Comparison of ENCODE assay signal across 8 cellular contexts in the genomic region with DNA sequence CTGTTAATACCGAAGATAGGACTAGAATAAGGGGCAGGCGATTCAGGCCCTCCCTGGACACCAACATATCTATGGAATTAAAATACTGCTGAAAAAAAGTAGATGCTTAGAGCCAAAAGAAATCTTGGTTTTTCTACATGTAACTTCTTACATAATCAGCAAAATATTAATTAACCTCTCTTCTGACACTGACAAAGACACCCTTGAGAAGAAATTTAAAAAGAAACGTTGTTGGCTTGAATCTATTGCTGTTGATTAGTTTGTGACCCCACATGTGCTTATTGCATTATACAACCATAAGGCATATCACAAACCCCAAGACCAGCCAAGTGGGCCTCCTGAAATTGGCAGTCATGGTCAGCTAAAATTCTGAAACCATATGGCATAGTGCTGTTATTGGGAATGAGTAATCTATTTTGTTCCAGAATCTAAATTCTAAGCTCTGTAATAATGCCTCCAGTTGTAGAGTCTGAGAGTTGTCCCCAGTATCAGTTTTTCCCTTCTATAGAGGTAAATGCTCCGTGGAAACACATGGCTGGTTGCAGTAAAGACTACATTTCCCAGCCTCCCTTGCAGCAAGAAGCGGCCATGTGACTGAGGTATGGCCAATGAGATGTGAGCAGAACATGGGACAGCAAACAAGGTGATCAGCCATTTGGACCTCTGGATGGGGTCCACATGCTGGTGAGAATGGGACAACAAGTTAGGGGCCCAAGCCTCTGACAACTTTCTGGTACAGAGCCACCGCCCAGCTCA. TPM values are rescaled to one million over a fixed set of nuclear protein-coding genes. Genes with fewer than 3 reads are reported as not detected.
DNase-seq lines count a peak whose midpoint lies in the region; ATAC-seq, FAIRE-seq and TF ChIP-seq lines count a peak whose summit lies in the region.

No MANE protein-coding gene starts in this region.

- no peak for FAIRE-seq in GM12891 (lab: Jason Lieb, UNC)

- H3K27me3 ChIP-seq in left lung (no peaks in the 10 kb centered on the region), suprapubic skin (no peaks in the 10 kb centered on the region)

- DNase-seq in NCI-H2107 treated with DMSO at 0.1 percent for 48 hours (lab: John Stamatoyannopoulos, UW; ENCODE audit: unreplicated experiment) (peak; percentile 3), NCI-H2107 (lab: John Stamatoyannopoulos, UW) (no peak), NCI-H2227 treated with DMSO at 0.1 percent for 48 hours (lab: John Stamatoyannopoulos, UW) (peak; percentile 16), left lung (no peak), suprapubic skin (ENCODE audit: low spot score in 2 of 2) (no peak), GM12891 (ENCODE audit: insufficient read length, low spot score) (no peak)
- peak; percentile 21 for DNase-seq in activated naive CD4-positive, alpha-beta T cell treated with anti-CD3 and anti-CD28 coated beads, Interleukin-2, amount 50 U/mL, for 16 hours

- H3K36me3 ChIP-seq in left lung: no peaks in the 10 kb centered on the region
- H3K36me3 ChIP-seq in suprapubic skin: no peaks in the 10 kb centered on the region

- ATAC-seq in left lung (peak; percentile 29), HG02840 (IDR thresholded peaks at IDR 0.05; ENCODE audit: low FRiP score, unreplicated experiment) (no peak)

- 81% methylated on average over 6 of the region's 6 CpGs for WGBS in suprapubic skin

- H3K9me3 ChIP-seq in left lung (no peaks in the 10 kb centered on the region), suprapubic skin (no peaks in the 10 kb centered on the region)

- intact Hi-C loops in left lung (cut with DNase I): no loop called here

- H3K4me3 ChIP-seq in left lung (no peak overlapping the region), suprapubic skin (no peak overlapping the region)

- TF ChIP-seq EP300 in suprapubic skin (IDR thresholded peaks at IDR 0.05): no peak

- TF ChIP-seq POLR2A in suprapubic skin (IDR thresholded peaks at IDR 0.05) (no peak), GM12891 (IDR thresholded peaks at IDR 0.05; ENCODE audit: low read depth, low read length) (no peak)

- H3K27ac ChIP-seq in left lung (no peak overlapping the region), suprapubic skin (no peak overlapping the region)

- H3K4me1 ChIP-seq in left lung: peaks cover 0 to 28% of the 10 kb centered on the region in 2 donors
- peaks cover 12% of the 10 kb centered on the region for H3K4me1 ChIP-seq in suprapubic skin

- no peak for TF ChIP-seq CTCF in left lung (IDR thresholded peaks at IDR 0.05)
- no peak for TF ChIP-seq CTCF in suprapubic skin (IDR thresholded peaks at IDR 0.05)

TF ChIP-seq in GM12891, 5 proteins besides CTCF, POLR2A, EP300 and RAD21:
- TF ChIP-seq SPI1 (IDR thresholded peaks at IDR 0.05; ENCODE audit: low read depth, low read length) (no peak), POU2F2 (IDR thresholded peaks at IDR 0.05; ENCODE audit: low read depth, low read length) (no peak), POLR2AphosphoS5 (IDR thresholded peaks at IDR 0.05; ENCODE audit: low read depth, low read length) (no peak), TAF1 (IDR thresholded peaks at IDR 0.05; ENCODE audit: low read depth, low read length) (no peak)

RNA-seq across cellular contexts. Expression of a gene that starts 42.4 kb away (rescaled TPM):
- 10 to 100 TPM; 70.7 to 98.6 TPM for total RNA-seq in left lung
- 10 to 100 TPM; 33.4 to 40.9 (median 36.2) TPM for total RNA-seq in suprapubic skin
- polyA plus RNA-seq in GM12891 (2012; ENCODE audit: low read depth, missing spikeins): 34.6 TPM

Comparison
In these comparisons a context has a peak if more than half of its experiments do, and no peak if none do; other contexts are left out.
1. DNase-seq: peak in NCI-H2107 treated with DMSO at 0.1 percent for 48 hours (single experiment), NCI-H2227 treated with DMSO at 0.1 percent for 48 hours (single experiment) and activated naive CD4-positive, alpha-beta T cell treated with anti-CD3 and anti-CD28 coated beads, Interleukin-2, amount 50 U/mL, for 16 hours (single experiment); none in NCI-H2107 (single experiment), left lung (0 of 2), suprapubic skin (0 of 2) and GM12891 (single experiment).